Comparison of ENCODE assay signal across 27 cellular contexts in the genomic region with DNA sequence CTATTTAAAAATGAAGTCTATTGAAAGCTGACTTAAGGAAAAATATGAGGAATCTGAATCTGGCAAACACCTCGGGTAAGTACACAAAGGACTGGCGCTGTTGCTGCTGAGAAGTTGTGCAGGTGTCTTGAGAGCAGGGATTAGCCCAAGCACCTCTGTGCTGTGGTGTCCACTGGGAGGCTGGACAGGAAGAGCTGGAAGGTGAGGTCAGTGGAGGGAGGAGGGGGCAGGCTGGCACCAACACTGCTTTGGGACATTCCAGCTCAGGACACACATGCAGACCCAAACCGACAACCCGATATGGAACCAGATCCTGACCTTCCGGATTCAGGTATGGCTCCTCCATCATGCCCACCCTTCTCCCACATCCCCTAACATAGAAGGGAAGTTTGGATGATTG. TPM values are rescaled to one million over a fixed set of nuclear protein-coding genes. Genes with fewer than 3 reads are reported as not detected.
"Had no signal": no experiment of that assay in that cellular context is flagged by ENCODE, and none has a peak within 500 bp of the region (broad histone marks: within the 10 kb centered on the region; RNA-seq: fewer than 3 reads in every experiment).

No MANE protein-coding gene starts in this region.

- H3K9me3 Mint-ChIP-seq: activated CD4-positive, alpha-beta T cell treated with anti-CD3 and anti-CD28 coated beads, Interleukin-2, amount 10 ng/mL, durations not matched to agents 24 days and 14 days; activated naive CD4-positive, alpha-beta T cell treated with anti-CD3 and anti-CD28 coated beads for 36 hours; activated T-helper 17 cell treated with anti-CD3 and anti-CD28 coated beads, Interleukin-2, amount 50 U/mL, for 72 hours; T-helper 1 cell treated with Interleukin-12 subunit alpha and Interleukin-12 subunit beta and Interleukin-4 antibody, amounts not matched to agents 30 μg/mL and 1 μg/mL, for 36 hours had no signal

- H3K4me3 Mint-ChIP-seq: activated B cell treated with CpG ODN at 0.5 μM for 24 hours; activated CD4-positive, alpha-beta T cell treated with anti-CD3 and anti-CD28 coated beads, Interleukin-2, amount 10 ng/mL, durations not matched to agents 24 days and 14 days; activated naive CD4-positive, alpha-beta T cell treated with anti-CD3 and anti-CD28 coated beads for 36 hours; activated naive CD8-positive, alpha-beta T cell; activated T-helper 17 cell treated with anti-CD3 and anti-CD28 coated beads, Interleukin-2, amount 50 U/mL, for 72 hours; T-helper 1 cell treated with Interleukin-12 subunit alpha and Interleukin-12 subunit beta and Interleukin-4 antibody, amounts not matched to agents 30 μg/mL and 1 μg/mL, for 36 hours had no signal

- H3K36me3 Mint-ChIP-seq: activated naive CD8-positive, alpha-beta T cell had no signal

- H3K27me3 Mint-ChIP-seq: activated naive CD8-positive, alpha-beta T cell had no signal

- DNase-seq: activated B cell treated with CpG ODN at 0.5 μM for 24 hours; activated CD4-positive, alpha-beta T cell treated with anti-CD3 and anti-CD28 coated beads for 1 hour; activated CD4-positive, alpha-beta T cell treated with anti-CD3 and anti-CD28 coated beads, Interleukin-2, amount 10 ng/mL, durations not matched to agents 24 days and 14 days; activated CD4-positive, alpha-beta T cell treated with anti-CD3 and anti-CD28 coated beads, Interleukin-2, amount 50 U/mL, for 48 hours; activated gamma-delta T cell; activated naive CD4-positive, alpha-beta T cell treated with anti-CD3 and anti-CD28 coated beads for 36 hours; activated T-cell treated with anti-CD3 and anti-CD28 coated beads for 4 hours; activated T-cell treated with anti-CD3 and anti-CD28 coated beads, Interleukin-2, amount 50 U/mL, for 48 hours; MM.1S; NCI-H1105; NCI-H1436; NCI-H1694 treated with DMSO at 0.1 percent for 48 hours; NCI-H2029 treated with DMSO at 0.1 percent for 48 hours; NCI-H345; NCI-H510A treated with DMSO at 0.1 percent for 48 hours; NCI-H69; NK-92 treated with Interleukin-12 subunit alpha and Interleukin-12 subunit beta, amount 100 ng/mL, for 24 hours; OCI-M1; Right ventricle myocardium superior had no signal

- ATAC-seq: activated T-helper 17 cell treated with anti-CD3 and anti-CD28 coated beads, Interleukin-2, amount 50 U/mL, for 72 hours had no signal

- H3K27ac ChIP-seq: KMS-11, Peyer's patch, RWPE1 had no signal

- H3K27ac Mint-ChIP-seq: activated B cell treated with CpG ODN at 0.5 μM for 24 hours; activated CD4-positive, alpha-beta T cell treated with anti-CD3 and anti-CD28 coated beads, Interleukin-2, amount 10 ng/mL, durations not matched to agents 24 days and 14 days; activated naive CD4-positive, alpha-beta T cell treated with anti-CD3 and anti-CD28 coated beads for 36 hours; activated naive CD8-positive, alpha-beta T cell; activated T-helper 17 cell treated with anti-CD3 and anti-CD28 coated beads, Interleukin-2, amount 50 U/mL, for 72 hours; T-helper 1 cell treated with Interleukin-12 subunit alpha and Interleukin-12 subunit beta and Interleukin-4 antibody, amounts not matched to agents 30 μg/mL and 1 μg/mL, for 36 hours had no signal

- H3K4me1 Mint-ChIP-seq: activated B cell treated with CpG ODN at 0.5 μM for 24 hours; activated CD4-positive, alpha-beta T cell treated with anti-CD3 and anti-CD28 coated beads, Interleukin-2, amount 10 ng/mL, durations not matched to agents 24 days and 14 days; activated T-helper 17 cell treated with anti-CD3 and anti-CD28 coated beads, Interleukin-2, amount 50 U/mL, for 72 hours had no signal

RNA-seq across cellular contexts. Expression of gene FER1L5, which starts 20.6 kb away (rescaled TPM):
- total RNA-seq: activated B cell treated with CpG ODN at 0.5 μM for 24 hours; activated CD4-positive, alpha-beta T cell treated with anti-CD3 and anti-CD28 coated beads, Interleukin-2, amount 10 ng/mL, durations not matched to agents 24 days and 14 days; activated CD8-positive, alpha-beta memory T cell treated with anti-CD3 and anti-CD28 coated beads for 36 hours; activated naive CD4-positive, alpha-beta T cell treated with anti-CD3 and anti-CD28 coated beads for 36 hours; activated T-helper 17 cell treated with anti-CD3 and anti-CD28 coated beads, Interleukin-2, amount 50 U/mL, for 72 hours; Peyer's patch; Right ventricle myocardium superior; SK-MEL-5 had no signal
